In genomic region chr19:35752746-35753350, GRCh38 we compare ENCODE assay signal across 28 cellular contexts. TPM values are rescaled to one million over a fixed set of nuclear protein-coding genes. Genes with fewer than 3 reads are reported as not detected.
"Had no signal": no experiment of that assay in that cellular context is flagged by ENCODE, and none has a peak within 500 bp of the region (broad histone marks: within the 10 kb centered on the region; RNA-seq: fewer than 3 reads in every experiment).

No MANE protein-coding gene starts in this region.

- H3K9ac ChIP-seq: neural progenitor cell had no signal

- H2AFZ ChIP-seq: neural progenitor cell had no signal

- DNase-seq: activated CD4-positive, alpha-beta T cell treated with anti-CD3 and anti-CD28 coated beads, Interleukin-2, amount 10 ng/mL, durations not matched to agents 7 days and 5 days; activated CD4-positive, CD25-positive, alpha-beta regulatory T cell treated with anti-CD3 and anti-CD28 coated beads, Interleukin-2, amount 50 U/mL, for 72 hours; activated CD8-positive, alpha-beta T cell treated with anti-CD3 and anti-CD28 coated beads for 36 hours; activated gamma-delta T cell treated with Interleukin-2 at 50 U/mL for 16 hours; activated T-cell treated with anti-CD3 and anti-CD28 coated beads, Interleukin-2, amount 50 U/mL, for 1 hour; adrenal gland; brain microvascular endothelial cell; central memory CD4-positive, alpha-beta T cell; dorsolateral prefrontal cortex; effector memory CD8-positive, alpha-beta T cell; naive thymus-derived CD8-positive, alpha-beta T cell; stimulated activated CD4-positive, alpha-beta T cell treated with anti-CD3 and anti-CD28 coated beads, Interleukin-2, amount 100 ng/mL, for 24 hours; stomach; T-cell; WERI-Rb-1 had no signal

- H3K27me3 ChIP-seq: adrenal gland, ascending aorta, brain microvascular endothelial cell, dorsolateral prefrontal cortex, heart left ventricle had no signal

- FAIRE-seq: colon, endothelial cell of umbilical vein, keratinocyte, TTC549 had no signal

- H3K27ac ChIP-seq: brain microvascular endothelial cell, dorsolateral prefrontal cortex, neural progenitor cell, prostate gland, skin epidermis, WERI-Rb-1 had no signal

- H3K9me3 ChIP-seq: adrenal gland, ascending aorta, heart left ventricle, prostate gland, stomach had no signal

- H3K4me2 ChIP-seq: neural progenitor cell had no signal

- H3K4me3 ChIP-seq: adrenal gland, ascending aorta, dorsolateral prefrontal cortex, heart left ventricle, lung, neural progenitor cell, prostate gland, skin epidermis, stomach had no signal

- ATAC-seq: activated CD8-positive, alpha-beta T cell treated with anti-CD3 and anti-CD28 coated beads for 36 hours; activated naive CD4-positive, alpha-beta T cell treated with anti-CD3 and anti-CD28 coated beads, Interleukin-2, amount 50 U/mL, for 72 hours; effector memory CD8-positive, alpha-beta T cell; esophagus mucosa; heart left ventricle; naive thymus-derived CD8-positive, alpha-beta T cell; stimulated activated memory B cell treated with anti-CD40 and anti-IgM and Interleukin-4, amounts not matched to agents 10 μg/mL and 1 μg/mL and 100 μg/mL, for 72 hours; T-cell had no signal

- H3K36me3 ChIP-seq: neural progenitor cell had no signal

RNA-seq across cellular contexts. Expression of gene HSPB6, which starts 4.0 kb away (rescaled TPM):
- total RNA-seq: naive thymus-derived CD8-positive, alpha-beta T cell had no signal
- polyA plus RNA-seq: keratinocyte; naive thymus-derived CD8-positive, alpha-beta T cell had no signal

RNA-seq across cellular contexts. Expression of gene U2AF1L4, which starts 7.6 kb away (rescaled TPM):
- total RNA-seq: ascending aorta had no signal
